Comparison of ENCODE assay signal across 1 cellular context in the genomic region with DNA sequence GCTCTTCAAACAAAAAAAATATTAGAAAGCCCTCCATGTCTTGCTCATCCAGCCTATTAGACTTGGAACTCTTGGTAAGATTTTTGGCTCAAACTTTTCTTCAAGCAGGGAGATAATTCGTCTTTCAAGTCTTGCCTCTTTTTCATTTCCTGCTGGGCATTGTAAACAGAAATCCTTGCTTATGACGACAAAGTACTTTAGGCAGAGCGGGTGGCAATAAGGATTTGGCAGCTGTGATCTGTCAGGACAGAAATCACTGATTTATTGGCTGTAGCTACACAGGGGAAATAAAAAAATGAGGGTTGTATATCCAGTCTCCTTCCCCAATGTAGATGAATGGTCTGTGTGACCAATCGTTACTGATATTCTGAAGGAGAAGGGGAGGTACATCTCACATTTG.
TF ChIP-seq lines count a peak whose summit lies in the region.

No MANE protein-coding gene starts in this region.

TF ChIP-seq in HEK293, 187 proteins besides CTCF, POLR2A, EP300 and RAD21 (continued from another document):
- TF ChIP-seq, protein P1, sequence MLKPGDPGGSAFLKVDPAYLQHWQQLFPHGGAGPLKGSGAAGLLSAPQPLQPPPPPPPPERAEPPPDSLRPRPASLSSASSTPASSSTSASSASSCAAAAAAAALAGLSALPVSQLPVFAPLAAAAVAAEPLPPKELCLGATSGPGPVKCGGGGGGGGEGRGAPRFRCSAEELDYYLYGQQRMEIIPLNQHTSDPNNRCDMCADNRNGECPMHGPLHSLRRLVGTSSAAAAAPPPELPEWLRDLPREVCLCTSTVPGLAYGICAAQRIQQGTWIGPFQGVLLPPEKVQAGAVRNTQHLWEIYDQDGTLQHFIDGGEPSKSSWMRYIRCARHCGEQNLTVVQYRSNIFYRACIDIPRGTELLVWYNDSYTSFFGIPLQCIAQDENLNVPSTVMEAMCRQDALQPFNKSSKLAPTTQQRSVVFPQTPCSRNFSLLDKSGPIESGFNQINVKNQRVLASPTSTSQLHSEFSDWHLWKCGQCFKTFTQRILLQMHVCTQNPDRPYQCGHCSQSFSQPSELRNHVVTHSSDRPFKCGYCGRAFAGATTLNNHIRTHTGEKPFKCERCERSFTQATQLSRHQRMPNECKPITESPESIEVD (tag by site-specific recombination; IDR thresholded peaks at IDR 0.05): peak; percentile 54
- TF ChIP-seq ZIC2 (tag by site-specific recombination; IDR thresholded peaks at IDR 0.05) (peak; percentile 57), ZNF629 (tag by site-specific recombination; IDR thresholded peaks at IDR 0.05) (peak; percentile 40; the same call in 1 of the 2 replicates), GFI1B (tag by site-specific recombination; IDR thresholded peaks at IDR 0.05) (peak; percentile 48; the same call in 1 of the 2 replicates), ZNF776 (tag by site-specific recombination; IDR thresholded peaks at IDR 0.05; ENCODE audit: borderline replicate concordance) (0 out of 2 replicates have a peak, but pooled peaks have one; percentile 17)
